Comparison of ENCODE assay signal across 20 cellular contexts in the genomic region with DNA sequence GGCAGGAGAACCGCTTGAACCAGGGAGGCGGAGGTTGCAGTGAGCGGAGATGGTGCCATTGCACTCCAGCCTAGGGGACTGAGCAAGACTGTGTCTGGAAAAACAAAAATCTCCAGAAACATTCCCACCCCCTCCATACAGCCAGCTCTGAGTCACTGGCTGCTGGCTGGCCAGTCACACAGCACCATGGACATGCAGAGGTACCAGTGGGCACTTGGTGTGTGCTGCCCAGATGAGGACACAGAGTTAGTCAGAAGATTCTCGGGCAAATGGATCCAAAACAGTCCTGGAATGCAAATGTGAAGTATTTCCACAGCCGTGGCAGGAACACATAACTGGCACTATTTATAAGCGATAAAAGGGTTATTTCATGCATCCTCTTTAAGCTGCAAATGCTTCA. TPM values are rescaled to one million over a fixed set of nuclear protein-coding genes. Genes with fewer than 3 reads are reported as not detected.
DNase-seq lines count a peak whose midpoint lies in the region; ATAC-seq and TF ChIP-seq lines count a peak whose summit lies in the region.
"Had no signal": no experiment of that assay in that cellular context is flagged by ENCODE, and none has a peak within 500 bp of the region (broad histone marks: within the 10 kb centered on the region; RNA-seq: fewer than 3 reads in every experiment).

No MANE protein-coding gene starts in this region.

- CTCF ChIA-PET in Calu3 (lab: Charles Lee) = no interaction called here

- intact Hi-C loops in Calu3 (cut with micrococcal nuclease; ENCODE audit: unreplicated experiment) = no loop called here

- H3K27ac ChIP-seq in upper lobe of left lung = no peak overlapping the region
- H3K27ac ChIP-seq: body of pancreas, suprapubic skin had no signal

- H3K9me3 Mint-ChIP-seq in HFFc6 (no peaks in the 10 kb centered on the region), Calu3 (ENCODE audit: low read depth, unreplicated experiment) (no peaks in the 10 kb centered on the region)
- no peaks in the 10 kb centered on the region for H3K9me3 Mint-ChIP-seq in activated naive CD8-positive, alpha-beta T cell treated with anti-CD3 and anti-CD28 coated beads for 36 hours
- H3K9me3 Mint-ChIP-seq: H9; natural killer cell treated with Interleukin-12 subunit alpha and Interleukin-12 subunit beta and Interleukin-15 and Interleukin-18, amount 100 ng/mL, for 72 hours had no signal

- H3K27ac Mint-ChIP-seq in HFFc6 (peak overlapping the region; percentile 32; the same call in 1 of the 2 replicates), Calu3 (ENCODE audit: unreplicated experiment) (no peak overlapping the region)
- H3K27ac Mint-ChIP-seq in activated naive CD8-positive, alpha-beta T cell treated with anti-CD3 and anti-CD28 coated beads for 36 hours = no peak overlapping the region
- H3K27ac Mint-ChIP-seq: H9; natural killer cell treated with Interleukin-12 subunit alpha and Interleukin-12 subunit beta and Interleukin-15 and Interleukin-18, amount 100 ng/mL, for 72 hours had no signal

- H3K36me3 Mint-ChIP-seq in HFFc6 (ENCODE audit: low read depth) (no peaks in the 10 kb centered on the region), Calu3 (ENCODE audit: insufficient read depth, unreplicated experiment) (peaks cover 20% of the 10 kb centered on the region)
- peaks cover 19% of the 10 kb centered on the region for H3K36me3 Mint-ChIP-seq in activated naive CD8-positive, alpha-beta T cell treated with anti-CD3 and anti-CD28 coated beads for 36 hours
- H3K36me3 Mint-ChIP-seq: natural killer cell treated with Interleukin-12 subunit alpha and Interleukin-12 subunit beta and Interleukin-15 and Interleukin-18, amount 100 ng/mL, for 72 hours had no signal

- peaks cover 26% of the 10 kb centered on the region for H3K4me1 Mint-ChIP-seq in HFFc6 (ENCODE audit: low read depth)
- H3K4me1 Mint-ChIP-seq in activated naive CD8-positive, alpha-beta T cell treated with anti-CD3 and anti-CD28 coated beads for 36 hours = peaks cover 2% of the 10 kb centered on the region
- H3K4me1 Mint-ChIP-seq in Calu3 (ENCODE audit: low read depth, unreplicated experiment) = peaks cover 19% of the 10 kb centered on the region

- WGBS in upper lobe of left lung, 2 donors = 91 to 96% methylated on average over 6 of the region's 6 CpGs

- H3K36me3 ChIP-seq in upper lobe of left lung = peaks cover 0 to 3% (median 0%) of the 10 kb centered on the region in 4 donors

- H3K4me3 Mint-ChIP-seq in HFFc6 (no peak overlapping the region), Calu3 (ENCODE audit: low read depth, unreplicated experiment) (no peak overlapping the region)
- no peak overlapping the region for H3K4me3 Mint-ChIP-seq in activated naive CD8-positive, alpha-beta T cell treated with anti-CD3 and anti-CD28 coated beads for 36 hours
- H3K4me3 Mint-ChIP-seq: CD4-positive, alpha-beta memory T cell; H9; natural killer cell treated with Interleukin-12 subunit alpha and Interleukin-12 subunit beta and Interleukin-15 and Interleukin-18, amount 100 ng/mL, for 72 hours had no signal

- TF ChIP-seq CTCF in HFFc6 (IDR thresholded peaks at IDR 0.05) (0 out of 2 replicates have a peak, but pooled peaks have one; percentile 6), Calu3 (IDR thresholded peaks at IDR 0.05; ENCODE audit: unreplicated experiment) (no peak), upper lobe of left lung (IDR thresholded peaks at IDR 0.05) (no peak)

- H3K4me1 ChIP-seq in upper lobe of left lung = peaks cover 0 to 10% (median 8%) of the 10 kb centered on the region in 4 donors

- DNase-seq in HFFc6 (peak; percentile 66), astrocyte of the hippocampus (ENCODE audit: low read depth, low spot score) (peak; percentile 74), kidney tubule cell (ENCODE audit: low spot score) (peak; percentile 79), Calu3 (no peak), upper lobe of left lung (no peak), NCI-H82 treated with DMSO at 0.1 percent for 48 hours (lab: John Stamatoyannopoulos, UW; ENCODE audit: unreplicated experiment) (no peak)
- no peak for DNase-seq in activated naive CD8-positive, alpha-beta T cell treated with anti-CD3 and anti-CD28 coated beads for 36 hours
- DNase-seq: activated gamma-delta T cell treated with Interleukin-2 at 50 U/mL for 16 hours; body of pancreas; CD4-positive, alpha-beta memory T cell; GDM1; H9; NCI-H1048; NCI-H2107; NCI-H748 treated with DMSO at 0.1 percent for 48 hours; retina; RPMI8226 had no signal

- TF ChIP-seq EP300 in upper lobe of left lung (IDR thresholded peaks at IDR 0.05) = no peak

- TF ChIP-seq POLR2A in upper lobe of left lung (IDR thresholded peaks at IDR 0.05) = no peak

- H3K9me3 ChIP-seq in upper lobe of left lung = no peaks in the 10 kb centered on the region
- H3K9me3 ChIP-seq: body of pancreas, suprapubic skin had no signal

- no peak overlapping the region for H3K4me3 ChIP-seq in upper lobe of left lung
- H3K4me3 ChIP-seq: body of pancreas, suprapubic skin had no signal

- no TSS peak for BruUV-seq in Calu3 (replicated peaks; lab: Mats Ljungman, UMichigan)

- H3K27me3 ChIP-seq in upper lobe of left lung = no peaks in the 10 kb centered on the region
- H3K27me3 ChIP-seq: body of pancreas, suprapubic skin had no signal

- ATAC-seq in upper lobe of left lung (ENCODE audit: low FRiP score in 2 of 2) = no peak
- ATAC-seq: body of pancreas; HepG2; natural killer cell treated with Interleukin-12 subunit alpha and Interleukin-12 subunit beta and Interleukin-15 and Interleukin-18, amount 100 ng/mL, for 72 hours had no signal

- peaks cover 5% of the 10 kb centered on the region for H3K27me3 Mint-ChIP-seq in HFFc6 (ENCODE audit: insufficient read depth)
- no peaks in the 10 kb centered on the region for H3K27me3 Mint-ChIP-seq in activated naive CD8-positive, alpha-beta T cell treated with anti-CD3 and anti-CD28 coated beads for 36 hours
- no peaks in the 10 kb centered on the region for H3K27me3 Mint-ChIP-seq in Calu3 (ENCODE audit: unreplicated experiment)
- H3K27me3 Mint-ChIP-seq: CD4-positive, alpha-beta memory T cell; natural killer cell treated with Interleukin-12 subunit alpha and Interleukin-12 subunit beta and Interleukin-15 and Interleukin-18, amount 100 ng/mL, for 72 hours had no signal

RNA-seq across cellular contexts. Expression of a gene that starts 44.6 kb away (rescaled TPM):
- 1 to 10 TPM in 5 of 6 experiments, under 1 TPM in 1; 0.87 to 1.5 (median 1.2) TPM for total RNA-seq in HFFc6 (2021; fragmentation: NEBNext Ultra II Directional; extraction: Animal tissue kit (Norgen Biotek cat#: 25700))
- 10 to 100 TPM; 63.5 to 71.0 TPM for total RNA-seq in activated naive CD8-positive, alpha-beta T cell treated with anti-CD3 and anti-CD28 coated beads for 36 hours
- 49.0 and 56.7 TPM in 2 replicates for total RNA-seq in Calu3 (2022)
- 10 to 100 TPM; 13.5 to 30.4 (median 23.0) TPM for total RNA-seq in upper lobe of left lung

Comparison
In these comparisons a context has a peak if more than half of its experiments do, and no peak if none do; other contexts are left out.
1. DNase-seq: peak in HFFc6 (single experiment), astrocyte of the hippocampus (single experiment) and kidney tubule cell (single experiment); none in activated naive CD8-positive, alpha-beta T cell treated with anti-CD3 and anti-CD28 coated beads for 36 hours (single experiment), Calu3 (single experiment), upper lobe of left lung (0 of 2) and NCI-H82 treated with DMSO at 0.1 percent for 48 hours (single experiment).
2. RNA of a gene that starts 44.6 kb away (total RNA-seq): 63.5 to 71.0 TPM in activated naive CD8-positive, alpha-beta T cell treated with anti-CD3 and anti-CD28 coated beads for 36 hours, 49.0 to 56.7 TPM in Calu3 and 13.5 to 30.4 TPM in upper lobe of left lung; 0.87 to 1.5 TPM in HFFc6; every median in the first group is over 4 times any median in the second.